In genomic region chr1:150094734-150095133, GRCh38 we compare ENCODE assay signal across 14 cellular contexts. TPM values are rescaled to one million over a fixed set of nuclear protein-coding genes. Genes with fewer than 3 reads are reported as not detected.
DNase-seq lines count a peak whose midpoint lies in the region; ATAC-seq, FAIRE-seq and TF ChIP-seq lines count a peak whose summit lies in the region.
"Had no signal": no experiment of that assay in that cellular context is flagged by ENCODE, and none has a peak within 500 bp of the region (broad histone marks: within the 10 kb centered on the region; RNA-seq: fewer than 3 reads in every experiment).

No MANE protein-coding gene starts in this region.

- H3K4me3 Mint-ChIP-seq in central memory CD8-positive, alpha-beta T cell = no peak overlapping the region
- H3K4me3 Mint-ChIP-seq: CD14-positive monocyte, GM23338 had no signal

- H3K9ac ChIP-seq in SK-N-MC (ENCODE audit: insufficient read length) = no peak overlapping the region

- peaks cover 8% of the 10 kb centered on the region for H3K36me3 Mint-ChIP-seq in central memory CD8-positive, alpha-beta T cell (ENCODE audit: insufficient read depth)

- no peaks in the 10 kb centered on the region for H3K27me3 Mint-ChIP-seq in central memory CD8-positive, alpha-beta T cell

- H3K4me1 Mint-ChIP-seq in central memory CD8-positive, alpha-beta T cell = no peaks in the 10 kb centered on the region
- H3K4me1 Mint-ChIP-seq: GM23338 had no signal

- no peak overlapping the region for H3K4me3 ChIP-seq in cardiac muscle cell
- peak overlapping the region; percentile 45 for H3K4me3 ChIP-seq in SK-N-MC
- H3K4me3 ChIP-seq in esophagus squamous epithelium = no peak overlapping the region
- H3K4me3 ChIP-seq: A549, GM23338 had no signal

- no peak for FAIRE-seq in RCC 7860 (lab: Jason Lieb, UNC)
- FAIRE-seq: A549, GM12891 had no signal

- peak overlapping the region; percentile 23 for H3K27ac Mint-ChIP-seq in central memory CD8-positive, alpha-beta T cell (ENCODE audit: low read depth)
- H3K27ac Mint-ChIP-seq: GM23338 had no signal

- H3K9me3 Mint-ChIP-seq in central memory CD8-positive, alpha-beta T cell = no peaks in the 10 kb centered on the region
- H3K9me3 Mint-ChIP-seq: CD14-positive monocyte, GM23338 had no signal

- H3K36me3 ChIP-seq in cardiac muscle cell (peaks cover 17% of the 10 kb centered on the region), SK-N-MC (ENCODE audit: insufficient read depth, low read length) (peaks cover 53% of the 10 kb centered on the region), esophagus squamous epithelium (peaks cover 0 to 82% (median 0%) of the 10 kb centered on the region in 3 donors)

- DNase-seq in cardiac muscle cell (ENCODE audit: low read depth in 1 of 2, low spot score in 1 of 2) (no peak), left cardiac atrium (no peak), SK-N-MC (ENCODE audit: low read depth, low spot score) (peak; percentile 72), esophagus squamous epithelium (lab: John Stamatoyannopoulos, UW) (no peak), RCC 7860 (ENCODE audit: low spot score) (no peak)
- DNase-seq in central memory CD8-positive, alpha-beta T cell (ENCODE audit: low spot score in 2 of 2) = no peak
- DNase-seq: DMS79 treated with DMSO at 0.1 percent for 48 hours, EL, H7 had no signal

- TF ChIP-seq POLR2A in esophagus squamous epithelium (IDR thresholded peaks at IDR 0.05) = no peak

- H3K27ac ChIP-seq in cardiac muscle cell (peak overlapping the region; percentile 94), SK-N-MC (peak overlapping the region; percentile 72; the same call in 1 of the 2 replicates), esophagus squamous epithelium (no peak overlapping the region)
- H3K27ac ChIP-seq: A549 had no signal

- intact Hi-C loops in left cardiac atrium (cut with DNase I) = no loop called here
- intact Hi-C loops in esophagus squamous epithelium (cut with DNase I) = no loop called here

- H3K27me3 ChIP-seq in cardiac muscle cell = no peaks in the 10 kb centered on the region
- H3K27me3 ChIP-seq in esophagus squamous epithelium = no peaks in the 10 kb centered on the region

- ATAC-seq in left cardiac atrium (no peak), GM21447 (IDR thresholded peaks at IDR 0.05; ENCODE audit: unreplicated experiment) (no peak)
- no peak for ATAC-seq in central memory CD8-positive, alpha-beta T cell (replicated peaks; ENCODE audit: extremely low read depth, poor library complexity, severe bottlenecking)
- ATAC-seq: A549, GM23338 had no signal

- TF ChIP-seq CTCF in cardiac muscle cell (IDR thresholded peaks at IDR 0.05; ENCODE audit: low read depth, low read length) = no peak
- TF ChIP-seq CTCF in esophagus squamous epithelium (IDR thresholded peaks at IDR 0.05) = no peak

- WGBS in esophagus squamous epithelium, 2 donors = 82 to 87% methylated on average over 3 of the region's 3 CpGs

- H3K4me1 ChIP-seq in cardiac muscle cell (ENCODE audit: low read depth) (peaks cover 19% of the 10 kb centered on the region), esophagus squamous epithelium (no peaks in the 10 kb centered on the region)
- H3K4me1 ChIP-seq: A549 had no signal

- H3K9me3 ChIP-seq in cardiac muscle cell (ENCODE audit: low read depth) (no peaks in the 10 kb centered on the region), SK-N-MC (ENCODE audit: low read depth, low read length) (no peaks in the 10 kb centered on the region), esophagus squamous epithelium (no peaks in the 10 kb centered on the region)
- H3K9me3 ChIP-seq: A549 had no signal

RNA-seq across cellular contexts. Expression of gene VPS45, which starts 27.2 kb away (rescaled TPM):
- total RNA-seq in cardiac muscle cell = 46.6 and 53.4 TPM in 2 replicates
- 70.4 and 71.2 TPM in 2 replicates for polyA plus RNA-seq in cardiac muscle cell
- total RNA-seq in left cardiac atrium = 10 to 100 TPM; 39.3 to 40.2 TPM
- total RNA-seq in esophagus squamous epithelium = 10 to 100 TPM; 23.4 to 31.7 (median 29.1) TPM

RNA-seq across cellular contexts. Expression of gene PLEKHO1, which starts 55.0 kb away (rescaled TPM):
- total RNA-seq in cardiac muscle cell (94.1 and 102 TPM in 2 replicates), left cardiac atrium (10 to 100 TPM; 30.2 to 42.8 TPM), esophagus squamous epithelium (10 to 100 TPM in 2 of 4 donors, 1 to 10 TPM in 2; 6.0 to 46.9 (median 13.3) TPM)
- polyA plus RNA-seq in cardiac muscle cell = 143 and 149 TPM in 2 replicates

Comparison
In these comparisons a context has a peak if more than half of its experiments do, and no peak if none do; other contexts are left out.
1. H3K27ac ChIP-seq: peak in cardiac muscle cell (single experiment) and SK-N-MC (single experiment); none in esophagus squamous epithelium (0 of 4).